ENCODE assay signal across 8 cellular contexts in genomic region chr6:3068329-3069223, GRCh38. TPM values are rescaled to one million over a fixed set of nuclear protein-coding genes. Genes with fewer than 3 reads are reported as not detected.
DNase-seq lines count a peak whose midpoint lies in the region; ATAC-seq and TF ChIP-seq lines count a peak whose summit lies in the region.

RIPK1 (plus strand) TSS chr6:3068494; CDS start chr6:3076824, 8,330 bp downstream.

- DNase-seq in DMS153 treated with DMSO at 0.1 percent for 48 hours (lab: John Stamatoyannopoulos, UW; ENCODE audit: unreplicated experiment) (peak; percentile 56), PC-3 (peak; percentile 94)
- peak; percentile 96 for DNase-seq in activated T-cell treated with anti-CD3 and anti-CD28 coated beads, Interleukin-2, amount 50 U/mL, for 24 hours
- peak; percentile 89 to 90 for DNase-seq in stimulated activated CD8-positive, alpha-beta memory T cell treated with anti-CD3 and anti-CD28 coated beads, Interleukin-7, amount 100 ng/mL, for 48 hours (ENCODE audit: extremely low read depth in 1 of 2, low read depth in 1 of 2)

- POLR2A ChIA-PET in PC-3 (lab: Charles Lee; ENCODE audit: unreplicated experiment): interaction anchor here (0.5 to 0.6 kb wide), 4 partner anchors 126 to 941 kb away, joined by 3 to 7 read pairs (median 4); no protein-coding TSS in a partner anchor

- H3K27me3 ChIP-seq in HUES64 (ENCODE audit: insufficient read depth, low read length) (no peaks in the 10 kb centered on the region), PC-3 (ENCODE audit: low read length) (no peaks in the 10 kb centered on the region), esophagus (ENCODE audit: control insufficient read depth in 1 of 2, insufficient read depth in 2 of 2, low read length in 2 of 2) (no peaks in the 10 kb centered on the region), muscle layer of duodenum (ENCODE audit: low read depth, low read length) (no peaks in the 10 kb centered on the region)

- CTCF ChIA-PET in PC-3 (lab: Charles Lee): interaction anchor here (0.7 kb wide), 1 partner anchor 780 kb away, joined by 7 read pairs; no protein-coding TSS in a partner anchor

- H3F3A ChIP-seq in PC-3 (ENCODE audit: low read length, unreplicated experiment): no peaks in the 10 kb centered on the region

- H3K9me3 ChIP-seq in HUES64 (ENCODE audit: insufficient read depth, low read depth, low read length) (peaks cover 5% of the 10 kb centered on the region; the same call in 1 of the 2 replicates), PC-3 (ENCODE audit: low read length) (no peaks in the 10 kb centered on the region), esophagus (ENCODE audit: control insufficient read depth in 2 of 2, insufficient read depth in 1 of 2, low read depth in 1 of 2, low read length in 1 of 2) (no peaks in the 10 kb centered on the region), muscle layer of duodenum (ENCODE audit: control insufficient read depth in 1 of 2, low read length in 2 of 2) (no peaks in the 10 kb centered on the region)

- intact Hi-C loops in PC-3 (cut with micrococcal nuclease): loop anchor here (2.0 kb wide), 1 partner anchor 50 kb away; the partner anchor contains the start of gene BPHL

- peak; percentile 43; the same call in 1 of the 2 replicates for TF ChIP-seq CTCF in PC-3 (conservative IDR thresholded peaks at IDR 0.05; ENCODE audit: low read depth, low read length)

- peaks cover 45% of the 10 kb centered on the region for H3K36me3 Mint-ChIP-seq in activated T-cell treated with anti-CD3 and anti-CD28 coated beads, Interleukin-2, amount 50 U/mL, for 24 hours (ENCODE audit: low read depth)

- H3K9ac ChIP-seq in HUES64 (ENCODE audit: low read depth, low read length) (peak within 1 kb of the TSS; percentile 92), PC-3 (ENCODE audit: low read length) (peak within 1 kb of the TSS; percentile 96)

- peak within 1 kb of the TSS; percentile 80 for H2AFZ ChIP-seq in PC-3 (ENCODE audit: low read length)

- peaks cover 71% of the 10 kb centered on the region for H3K79me2 ChIP-seq in PC-3 (ENCODE audit: low read length)

- H3K4me3 Mint-ChIP-seq in activated T-cell treated with anti-CD3 and anti-CD28 coated beads, Interleukin-2, amount 50 U/mL, for 24 hours: peak within 1 kb of the TSS; percentile 94

- H3K4me1 Mint-ChIP-seq in activated T-cell treated with anti-CD3 and anti-CD28 coated beads, Interleukin-2, amount 50 U/mL, for 24 hours (ENCODE audit: low read depth): peaks cover 64% of the 10 kb centered on the region

- H3K36me3 ChIP-seq in HUES64 (ENCODE audit: insufficient read depth, low read length) (peaks cover 14% of the 10 kb centered on the region; the same call in 1 of the 2 replicates), PC-3 (ENCODE audit: low read depth, low read length) (0 out of 2 replicates have a peak, but pooled peaks cover 5% of the 10 kb centered on the region), esophagus (ENCODE audit: control insufficient read depth in 2 of 2, insufficient read depth in 2 of 2, low read length in 1 of 2) (peaks cover 0 to 4% of the 10 kb centered on the region in 2 donors), muscle layer of duodenum (ENCODE audit: control insufficient read depth in 1 of 2, insufficient read depth in 2 of 2, low read length in 2 of 2) (peaks cover 5 to 6% of the 10 kb centered on the region in 2 donors)

- H3K27ac ChIP-seq in HUES64 (ENCODE audit: low read depth, low read length) (peak within 1 kb of the TSS; percentile 99), PC-3 (ENCODE audit: low read length) (peak within 1 kb of the TSS; percentile 88), esophagus (ENCODE audit: low read depth in 2 of 2, low read length in 1 of 2) (peak within 1 kb of the TSS; percentile 99), muscle layer of duodenum (ENCODE audit: low read length) (peak within 1 kb of the TSS; percentile 92)

- peaks cover 4% of the 10 kb centered on the region; the same call in 1 of the 2 replicates for H4K20me1 ChIP-seq in PC-3 (ENCODE audit: low read length)

- ATAC-seq in GM21515 (IDR thresholded peaks at IDR 0.05; ENCODE audit: unreplicated experiment) (peak; percentile 81), PC-3 (peak; percentile 73)

- H3K4me2 ChIP-seq in PC-3 (ENCODE audit: low read length): peak within 1 kb of the TSS; percentile 94

- H3K4me3 ChIP-seq in HUES64 (ENCODE audit: low read length) (peak within 1 kb of the TSS; percentile 92), PC-3 (ENCODE audit: low read length) (peak within 1 kb of the TSS; percentile 91), esophagus (ENCODE audit: low read depth in 1 of 2, low read length in 2 of 2) (peak within 1 kb of the TSS; percentile 59 to 78), muscle layer of duodenum (ENCODE audit: low read depth in 1 of 2, low read length in 2 of 2) (peak within 1 kb of the TSS; percentile 82 to 84)

- WGBS in HUES64: under 1% methylated on average over 112 of the region's 112 CpGs
- WGBS in esophagus, 2 donors: 1% methylated on average over 88 to 112 of the region's 112 CpGs

- no peaks in the 10 kb centered on the region for H3K27me3 Mint-ChIP-seq in activated T-cell treated with anti-CD3 and anti-CD28 coated beads, Interleukin-2, amount 50 U/mL, for 24 hours

- peaks cover 26% of the 10 kb centered on the region for H3K4me1 ChIP-seq in HUES64 (ENCODE audit: insufficient read depth, low read length)
- H3K4me1 ChIP-seq in PC-3 (ENCODE audit: insufficient read depth, low read length): peaks cover 16% of the 10 kb centered on the region; the same call in 1 of the 2 replicates
- H3K4me1 ChIP-seq in esophagus (ENCODE audit: control insufficient read depth in 2 of 2, insufficient read depth in 2 of 2, low read length in 1 of 2): no peaks in the 10 kb centered on the region
- H3K4me1 ChIP-seq in muscle layer of duodenum (ENCODE audit: control insufficient read depth in 1 of 2, insufficient read depth in 2 of 2, low read length in 2 of 2): peaks cover 5 to 28% of the 10 kb centered on the region in 2 donors

- H3K9me3 Mint-ChIP-seq in activated T-cell treated with anti-CD3 and anti-CD28 coated beads, Interleukin-2, amount 50 U/mL, for 24 hours: no peaks in the 10 kb centered on the region

- no peaks in the 10 kb centered on the region for H3K9me2 ChIP-seq in PC-3 (replicated peaks; ENCODE audit: low read length)

- BruUV-seq in PC-3 (replicated peaks; lab: Mats Ljungman, UMichigan): no TSS peak

- H3K27ac Mint-ChIP-seq in activated T-cell treated with anti-CD3 and anti-CD28 coated beads, Interleukin-2, amount 50 U/mL, for 24 hours: peak within 1 kb of the TSS; percentile 98

RNA-seq across cellular contexts. Expression of gene RIPK1, which starts in this region (rescaled TPM):
- polyA plus RNA-seq in HUES64 (2013, experiment 1 of 2): 18.5 TPM
- 16.9 TPM for polyA plus RNA-seq in HUES64 (2013, experiment 2 of 2)
- 14.5 and 17.7 TPM in 2 replicates for total RNA-seq in PC-3 (2014; rRNA removed)
- 10 to 100 TPM; 11.1 to 13.3 TPM for polyA plus RNA-seq in esophagus

Comparison
In these comparisons a context has a peak if more than half of its experiments do, and no peak if none do; other contexts are left out.
1. Peak in every context shown above with its lines: DNase-seq, ATAC-seq, H3K4me3 ChIP-seq and H3K27ac ChIP-seq.